21 cellular contexts compared by ENCODE assay signal in the genomic region with DNA sequence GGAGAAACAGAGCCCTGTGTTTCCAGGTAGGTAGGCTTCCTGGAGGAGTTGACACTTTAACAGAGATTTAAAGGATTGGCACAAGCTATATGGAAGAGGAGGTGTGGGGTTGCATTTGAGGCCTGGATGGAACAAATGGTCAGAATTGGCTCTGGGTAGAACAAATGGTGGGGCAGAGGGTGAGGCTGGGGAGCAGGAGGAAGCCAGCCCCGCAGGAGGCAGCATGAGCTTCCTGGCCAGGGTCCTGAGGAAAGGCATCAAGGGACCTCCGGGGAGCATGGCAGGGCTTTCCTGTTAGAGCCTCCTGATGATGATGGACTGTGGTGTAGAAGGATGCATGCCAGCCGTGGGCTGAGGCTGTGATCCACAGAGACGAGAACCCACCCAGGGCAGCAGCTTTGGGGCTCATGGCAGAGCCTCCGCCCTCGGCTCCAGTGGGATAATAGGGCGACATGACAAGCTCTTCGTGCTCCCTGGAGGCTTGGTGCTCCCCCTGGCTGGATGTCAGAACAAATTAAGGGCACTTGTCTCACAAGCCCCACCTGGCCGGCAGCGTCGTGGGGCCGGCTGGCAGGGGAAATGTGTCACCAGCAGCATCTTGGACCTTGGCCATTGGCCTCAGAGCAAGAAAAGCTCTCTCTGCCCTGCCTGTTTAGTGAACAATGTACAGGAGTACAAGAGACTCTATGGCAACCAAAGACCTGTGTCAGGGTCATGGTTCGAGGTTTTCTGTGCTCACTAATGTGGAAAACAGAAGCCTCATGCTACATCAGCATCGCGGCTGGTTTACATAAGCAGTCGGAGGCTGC.
DNase-seq lines count a peak whose midpoint lies in the region; ATAC-seq and TF ChIP-seq lines count a peak whose summit lies in the region.
"Had no signal": no experiment of that assay in that cellular context is flagged by ENCODE, and none has a peak within 500 bp of the region (broad histone marks: within the 10 kb centered on the region; RNA-seq: fewer than 3 reads in every experiment).

No MANE protein-coding gene starts in this region.

- H3K4me2 ChIP-seq in neural progenitor cell = no peak overlapping the region
- H3K4me2 ChIP-seq: smooth muscle cell had no signal

- DNase-seq in DMS79 (lab: John Stamatoyannopoulos, UW) (peak; percentile 83), NCI-H526 treated with DMSO at 0.1 percent for 48 hours (lab: John Stamatoyannopoulos, UW) (peak; percentile 100), left ventricle myocardium superior (peak; percentile 43), neural progenitor cell (ENCODE audit: low spot score) (no peak), NK-92 (lab: John Stamatoyannopoulos, UW; ENCODE audit: unreplicated experiment) (no peak), glomerular visceral epithelial cell (ENCODE audit: extremely low spot score) (no peak)
- DNase-seq in activated T-helper 1 cell treated with anti-CD3 and anti-CD28 coated beads, Interleukin-12 subunit alpha, Interleukin-12 subunit beta, Interleukin-2, Interleukin-4 antibody, amounts not matched to agents 30 ng/mL and 10 ng/mL and 1 ng/mL, durations not matched to agents 14 hours and 24 hours and 36 hours (ENCODE audit: low spot score) = no peak
- DNase-seq: activated B cell treated with CpG ODN at 0.5 μM for 24 hours; activated CD8-positive, alpha-beta T cell treated with anti-CD3 and anti-CD28 coated beads, Interleukin-2, amount 10 ng/mL, durations not matched to agents 7 days and 5 days; activated naive CD4-positive, alpha-beta T cell treated with anti-CD3 and anti-CD28 coated beads, Interleukin-2, amount 50 U/mL, for 16 hours; activated T-cell treated with anti-CD3 and anti-CD28 coated beads, Interleukin-2, amount 50 U/mL, for 4 hours; foreskin keratinocyte; HFFc6; lower lobe of right lung; NCI-H146; NCI-H345; SHP77 treated with DMSO at 0.1 percent for 48 hours; stimulated activated CD4-positive, alpha-beta T cell treated with anti-CD3 and anti-CD28 coated beads, Interleukin-4, amount 100 ng/mL, for 4 hours; T-helper 2 cell had no signal

- H3K4me3 Mint-ChIP-seq in neural progenitor cell = no peak overlapping the region
- no peak overlapping the region for H3K4me3 Mint-ChIP-seq in activated T-helper 1 cell treated with anti-CD3 and anti-CD28 coated beads, Interleukin-12 subunit alpha, Interleukin-12 subunit beta, Interleukin-2, Interleukin-4 antibody, amounts not matched to agents 30 ng/mL and 10 ng/mL and 1 ng/mL, durations not matched to agents 14 hours and 24 hours and 36 hours
- H3K4me3 Mint-ChIP-seq: activated B cell treated with CpG ODN at 0.5 μM for 24 hours; activated CD8-positive, alpha-beta T cell treated with anti-CD3 and anti-CD28 coated beads, Interleukin-2, amount 10 ng/mL, durations not matched to agents 7 days and 5 days; activated T-cell treated with anti-CD3 and anti-CD28 coated beads, Interleukin-2, amount 50 U/mL, for 4 hours; HFFc6 had no signal

- ATAC-seq in left ventricle myocardium superior (peak; percentile 82), HG02852 (IDR thresholded peaks at IDR 0.05; ENCODE audit: unreplicated experiment) (no peak)
- ATAC-seq: activated CD8-positive, alpha-beta T cell treated with anti-CD3 and anti-CD28 coated beads, Interleukin-2, amount 10 ng/mL, durations not matched to agents 7 days and 5 days; activated T-cell treated with anti-CD3 and anti-CD28 coated beads, Interleukin-2, amount 50 U/mL, for 4 hours; foreskin keratinocyte had no signal

- H3K36me3 ChIP-seq in neural progenitor cell = no peaks in the 10 kb centered on the region
- H3K36me3 ChIP-seq: lower lobe of right lung had no signal

- H3K9ac ChIP-seq in neural progenitor cell = no peak overlapping the region

- H3K9me3 ChIP-seq in neural progenitor cell (ENCODE audit: low read depth) = no peaks in the 10 kb centered on the region
- H3K9me3 ChIP-seq: lower lobe of right lung had no signal

- no peaks in the 10 kb centered on the region for H3K27me3 ChIP-seq in neural progenitor cell
- H3K27me3 ChIP-seq: foreskin keratinocyte had no signal

- no peaks in the 10 kb centered on the region for H3F3A ChIP-seq in neural progenitor cell (ENCODE audit: low read depth)

- no peaks in the 10 kb centered on the region for H3K79me2 ChIP-seq in neural progenitor cell (ENCODE audit: low read depth)

- TF ChIP-seq CTCF in neural progenitor cell (IDR thresholded peaks at IDR 0.05) = no peak

- no peak overlapping the region for H3K4me3 ChIP-seq in neural progenitor cell
- H3K4me3 ChIP-seq: lower lobe of right lung, smooth muscle cell had no signal

- peaks cover 11% of the 10 kb centered on the region for H3K9me3 Mint-ChIP-seq in neural progenitor cell
- no peaks in the 10 kb centered on the region for H3K9me3 Mint-ChIP-seq in activated T-helper 1 cell treated with anti-CD3 and anti-CD28 coated beads, Interleukin-12 subunit alpha, Interleukin-12 subunit beta, Interleukin-2, Interleukin-4 antibody, amounts not matched to agents 30 ng/mL and 10 ng/mL and 1 ng/mL, durations not matched to agents 14 hours and 24 hours and 36 hours
- H3K9me3 Mint-ChIP-seq: activated B cell treated with CpG ODN at 0.5 μM for 24 hours; activated T-cell treated with anti-CD3 and anti-CD28 coated beads, Interleukin-2, amount 50 U/mL, for 4 hours had no signal

- intact Hi-C loops in left ventricle myocardium superior (cut with micrococcal nuclease) = no loop called here
- intact Hi-C loops in activated T-helper 1 cell treated with anti-CD3 and anti-CD28 coated beads, Interleukin-12 subunit alpha, Interleukin-12 subunit beta, Interleukin-2, Interleukin-4 antibody, amounts not matched to agents 30 ng/mL and 10 ng/mL and 1 ng/mL, durations not matched to agents 14 hours and 24 hours and 36 hours (cut with micrococcal nuclease) = no loop called here

- peaks cover 7% of the 10 kb centered on the region for H3K4me1 ChIP-seq in neural progenitor cell
- H3K4me1 ChIP-seq: foreskin keratinocyte, lower lobe of right lung had no signal

- H3K27ac Mint-ChIP-seq in neural progenitor cell = peak overlapping the region; percentile 82
- H3K27ac Mint-ChIP-seq in activated T-helper 1 cell treated with anti-CD3 and anti-CD28 coated beads, Interleukin-12 subunit alpha, Interleukin-12 subunit beta, Interleukin-2, Interleukin-4 antibody, amounts not matched to agents 30 ng/mL and 10 ng/mL and 1 ng/mL, durations not matched to agents 14 hours and 24 hours and 36 hours = no peak overlapping the region
- H3K27ac Mint-ChIP-seq: activated B cell treated with CpG ODN at 0.5 μM for 24 hours; activated CD8-positive, alpha-beta T cell treated with anti-CD3 and anti-CD28 coated beads, Interleukin-2, amount 10 ng/mL, durations not matched to agents 7 days and 5 days; HFFc6 had no signal

- peaks cover 32% of the 10 kb centered on the region for H3K4me1 Mint-ChIP-seq in neural progenitor cell
- no peaks in the 10 kb centered on the region for H3K4me1 Mint-ChIP-seq in activated T-helper 1 cell treated with anti-CD3 and anti-CD28 coated beads, Interleukin-12 subunit alpha, Interleukin-12 subunit beta, Interleukin-2, Interleukin-4 antibody, amounts not matched to agents 30 ng/mL and 10 ng/mL and 1 ng/mL, durations not matched to agents 14 hours and 24 hours and 36 hours (ENCODE audit: low read depth)
- H3K4me1 Mint-ChIP-seq: activated B cell treated with CpG ODN at 0.5 μM for 24 hours had no signal

- peaks cover 8% of the 10 kb centered on the region for H3K27me3 Mint-ChIP-seq in neural progenitor cell (ENCODE audit: insufficient read depth, low read depth)
- no peaks in the 10 kb centered on the region for H3K27me3 Mint-ChIP-seq in activated T-helper 1 cell treated with anti-CD3 and anti-CD28 coated beads, Interleukin-12 subunit alpha, Interleukin-12 subunit beta, Interleukin-2, Interleukin-4 antibody, amounts not matched to agents 30 ng/mL and 10 ng/mL and 1 ng/mL, durations not matched to agents 14 hours and 24 hours and 36 hours (ENCODE audit: insufficient read depth)
- H3K27me3 Mint-ChIP-seq: activated B cell treated with CpG ODN at 0.5 μM for 24 hours had no signal

- H3K27ac ChIP-seq in neural progenitor cell = no peak overlapping the region
- H3K27ac ChIP-seq: foreskin keratinocyte, lower lobe of right lung had no signal

- H2AFZ ChIP-seq in neural progenitor cell (replicated peaks) = no peak overlapping the region

- H4K20me1 ChIP-seq in neural progenitor cell (ENCODE audit: low read depth) = no peaks in the 10 kb centered on the region

- H3K36me3 Mint-ChIP-seq in neural progenitor cell = no peaks in the 10 kb centered on the region
- H3K36me3 Mint-ChIP-seq in activated T-helper 1 cell treated with anti-CD3 and anti-CD28 coated beads, Interleukin-12 subunit alpha, Interleukin-12 subunit beta, Interleukin-2, Interleukin-4 antibody, amounts not matched to agents 30 ng/mL and 10 ng/mL and 1 ng/mL, durations not matched to agents 14 hours and 24 hours and 36 hours (ENCODE audit: low read depth) = no peaks in the 10 kb centered on the region

Comparison
In these comparisons a context has a peak if more than half of its experiments do, and no peak if none do; other contexts are left out.
1. DNase-seq: peak in DMS79 (single experiment), NCI-H526 treated with DMSO at 0.1 percent for 48 hours (single experiment) and left ventricle myocardium superior (single experiment); none in neural progenitor cell (single experiment), activated T-helper 1 cell treated with anti-CD3 and anti-CD28 coated beads, Interleukin-12 subunit alpha, Interleukin-12 subunit beta, Interleukin-2, Interleukin-4 antibody, amounts not matched to agents 30 ng/mL and 10 ng/mL and 1 ng/mL, durations not matched to agents 14 hours and 24 hours and 36 hours (single experiment), NK-92 (single experiment) and glomerular visceral epithelial cell (single experiment).